1 cellular context compared by ENCODE assay signal in genomic region chr2:219644801-219645480, GRCh38.
TF ChIP-seq lines count a peak whose summit lies in the region.

No MANE protein-coding gene starts in this region.

TF ChIP-seq in K562, 482 proteins besides CTCF, POLR2A, EP300 and RAD21 (continued from another document):
- no peak for TF ChIP-seq RAD51 (IDR thresholded peaks at IDR 0.05; ENCODE audit: borderline replicate concordance, low read depth)
- no peak for TF ChIP-seq RFX5 (IDR thresholded peaks at IDR 0.05; ENCODE audit: low read depth, low read length)
- no peak for TF ChIP-seq SMARCA4 (IDR thresholded peaks at IDR 0.05)
- TF ChIP-seq GABPA (tag; conservative IDR thresholded peaks at IDR 0.05; ENCODE audit: low read depth): no peak
- TF ChIP-seq, protein P1, sequence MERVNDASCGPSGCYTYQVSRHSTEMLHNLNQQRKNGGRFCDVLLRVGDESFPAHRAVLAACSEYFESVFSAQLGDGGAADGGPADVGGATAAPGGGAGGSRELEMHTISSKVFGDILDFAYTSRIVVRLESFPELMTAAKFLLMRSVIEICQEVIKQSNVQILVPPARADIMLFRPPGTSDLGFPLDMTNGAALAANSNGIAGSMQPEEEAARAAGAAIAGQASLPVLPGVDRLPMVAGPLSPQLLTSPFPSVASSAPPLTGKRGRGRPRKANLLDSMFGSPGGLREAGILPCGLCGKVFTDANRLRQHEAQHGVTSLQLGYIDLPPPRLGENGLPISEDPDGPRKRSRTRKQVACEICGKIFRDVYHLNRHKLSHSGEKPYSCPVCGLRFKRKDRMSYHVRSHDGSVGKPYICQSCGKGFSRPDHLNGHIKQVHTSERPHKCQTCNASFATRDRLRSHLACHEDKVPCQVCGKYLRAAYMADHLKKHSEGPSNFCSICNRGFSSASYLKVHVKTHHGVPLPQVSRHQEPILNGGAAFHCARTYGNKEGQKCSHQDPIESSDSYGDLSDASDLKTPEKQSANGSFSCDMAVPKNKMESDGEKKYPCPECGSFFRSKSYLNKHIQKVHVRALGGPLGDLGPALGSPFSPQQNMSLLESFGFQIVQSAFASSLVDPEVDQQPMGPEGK (CRISPR knock-in tag; IDR thresholded peaks at IDR 0.05; ENCODE audit: borderline replicate concordance): no peak
- no peak for TF ChIP-seq WHSC1 (IDR thresholded peaks at IDR 0.05; ENCODE audit: low read length)
- TF ChIP-seq ATF3 (IDR thresholded peaks at IDR 0.05): no peak
- TF ChIP-seq ATF3 (CRISPR knock-in tag; conservative IDR thresholded peaks at IDR 0.05): no peak
- no peak for TF ChIP-seq PML (IDR thresholded peaks at IDR 0.05; ENCODE audit: low read length)
- no peak for TF ChIP-seq CBFA2T2 (conservative IDR thresholded peaks at IDR 0.05)
- TF ChIP-seq FOXK1 (CRISPR knock-in tag; IDR thresholded peaks at IDR 0.05; ENCODE audit: borderline replicate concordance): no peak
- TF ChIP-seq, protein P2, sequence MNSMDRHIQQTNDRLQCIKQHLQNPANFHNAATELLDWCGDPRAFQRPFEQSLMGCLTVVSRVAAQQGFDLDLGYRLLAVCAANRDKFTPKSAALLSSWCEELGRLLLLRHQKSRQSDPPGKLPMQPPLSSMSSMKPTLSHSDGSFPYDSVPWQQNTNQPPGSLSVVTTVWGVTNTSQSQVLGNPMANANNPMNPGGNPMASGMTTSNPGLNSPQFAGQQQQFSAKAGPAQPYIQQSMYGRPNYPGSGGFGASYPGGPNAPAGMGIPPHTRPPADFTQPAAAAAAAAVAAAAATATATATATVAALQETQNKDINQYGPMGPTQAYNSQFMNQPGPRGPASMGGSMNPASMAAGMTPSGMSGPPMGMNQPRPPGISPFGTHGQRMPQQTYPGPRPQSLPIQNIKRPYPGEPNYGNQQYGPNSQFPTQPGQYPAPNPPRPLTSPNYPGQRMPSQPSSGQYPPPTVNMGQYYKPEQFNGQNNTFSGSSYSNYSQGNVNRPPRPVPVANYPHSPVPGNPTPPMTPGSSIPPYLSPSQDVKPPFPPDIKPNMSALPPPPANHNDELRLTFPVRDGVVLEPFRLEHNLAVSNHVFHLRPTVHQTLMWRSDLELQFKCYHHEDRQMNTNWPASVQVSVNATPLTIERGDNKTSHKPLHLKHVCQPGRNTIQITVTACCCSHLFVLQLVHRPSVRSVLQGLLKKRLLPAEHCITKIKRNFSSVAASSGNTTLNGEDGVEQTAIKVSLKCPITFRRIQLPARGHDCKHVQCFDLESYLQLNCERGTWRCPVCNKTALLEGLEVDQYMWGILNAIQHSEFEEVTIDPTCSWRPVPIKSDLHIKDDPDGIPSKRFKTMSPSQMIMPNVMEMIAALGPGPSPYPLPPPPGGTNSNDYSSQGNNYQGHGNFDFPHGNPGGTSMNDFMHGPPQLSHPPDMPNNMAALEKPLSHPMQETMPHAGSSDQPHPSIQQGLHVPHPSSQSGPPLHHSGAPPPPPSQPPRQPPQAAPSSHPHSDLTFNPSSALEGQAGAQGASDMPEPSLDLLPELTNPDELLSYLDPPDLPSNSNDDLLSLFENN (IDR thresholded peaks at IDR 0.05; ENCODE audit: low read depth in 2 of 2, low read length in 2 of 2): no peak
- TF ChIP-seq RNF2 (IDR thresholded peaks at IDR 0.05): no peak
- TF ChIP-seq, protein P3, sequence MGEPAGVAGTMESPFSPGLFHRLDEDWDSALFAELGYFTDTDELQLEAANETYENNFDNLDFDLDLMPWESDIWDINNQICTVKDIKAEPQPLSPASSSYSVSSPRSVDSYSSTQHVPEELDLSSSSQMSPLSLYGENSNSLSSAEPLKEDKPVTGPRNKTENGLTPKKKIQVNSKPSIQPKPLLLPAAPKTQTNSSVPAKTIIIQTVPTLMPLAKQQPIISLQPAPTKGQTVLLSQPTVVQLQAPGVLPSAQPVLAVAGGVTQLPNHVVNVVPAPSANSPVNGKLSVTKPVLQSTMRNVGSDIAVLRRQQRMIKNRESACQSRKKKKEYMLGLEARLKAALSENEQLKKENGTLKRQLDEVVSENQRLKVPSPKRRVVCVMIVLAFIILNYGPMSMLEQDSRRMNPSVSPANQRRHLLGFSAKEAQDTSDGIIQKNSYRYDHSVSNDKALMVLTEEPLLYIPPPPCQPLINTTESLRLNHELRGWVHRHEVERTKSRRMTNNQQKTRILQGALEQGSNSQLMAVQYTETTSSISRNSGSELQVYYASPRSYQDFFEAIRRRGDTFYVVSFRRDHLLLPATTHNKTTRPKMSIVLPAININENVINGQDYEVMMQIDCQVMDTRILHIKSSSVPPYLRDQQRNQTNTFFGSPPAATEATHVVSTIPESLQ (CRISPR knock-in tag; IDR thresholded peaks at IDR 0.05): no peak
- no peak for TF ChIP-seq ETV1 (tag; conservative IDR thresholded peaks at IDR 0.05; ENCODE audit: low read depth)
